ENCODE assay signal across 19 cellular contexts in the genomic region with DNA sequence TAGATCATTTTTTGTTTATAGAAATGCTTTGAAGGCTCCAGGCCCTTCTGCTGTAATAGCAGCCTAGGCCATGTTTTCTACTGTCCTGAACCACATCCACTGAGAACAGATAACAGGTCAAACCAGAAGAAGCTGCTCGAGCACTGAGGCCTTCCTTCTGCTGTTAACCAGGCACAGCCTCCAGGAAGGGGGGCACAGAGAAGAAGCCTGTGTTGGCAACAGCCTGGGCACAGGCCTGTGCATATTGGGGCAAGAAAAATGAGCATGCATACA. TPM values are rescaled to one million over a fixed set of nuclear protein-coding genes. Genes with fewer than 3 reads are reported as not detected.
A peak's percentile ranks its signal among the peaks of the same experiment; 100 is the strongest.
DNase-seq lines count a peak whose midpoint lies in the region; ATAC-seq and TF ChIP-seq lines count a peak whose summit lies in the region.
"Had no signal": no experiment of that assay in that cellular context is flagged by ENCODE, and none has a peak within 500 bp of the region (broad histone marks: within the 10 kb centered on the region; RNA-seq: fewer than 3 reads in every experiment).

No MANE protein-coding gene starts in this region.

- TF ChIP-seq CTCF in mammary epithelial cell (conservative IDR thresholded peaks at IDR 0.05 in 1 of 2, IDR thresholded peaks at IDR 0.05 in 1 of 2; ENCODE audit: extremely low read depth in 1 of 2, insufficient read depth in 1 of 2, low read depth in 1 of 2, low read length in 2 of 2) (no peak), fibroblast of villous mesenchyme (IDR thresholded peaks at IDR 0.05; ENCODE audit: insufficient read depth, low read depth, low read length) (no peak), neural progenitor cell (IDR thresholded peaks at IDR 0.05) (no peak), uterus (IDR thresholded peaks at IDR 0.05) (no peak)

- H3K4me3 ChIP-seq in mammary epithelial cell (replicated peaks in 1 of 3; ENCODE audit: insufficient read depth in 1 of 3, low read depth in 2 of 3, low read length in 3 of 3) (no peak overlapping the region), fibroblast of villous mesenchyme (ENCODE audit: low read depth, low read length) (no peak overlapping the region), neural progenitor cell (no peak overlapping the region), uterus (no peak overlapping the region)
- H3K4me3 ChIP-seq: heart left ventricle, mucosa of descending colon, spleen, vagina had no signal

- no peaks in the 10 kb centered on the region for H3K4me1 Mint-ChIP-seq in neural progenitor cell
- H3K4me1 Mint-ChIP-seq: activated naive CD8-positive, alpha-beta T cell treated with anti-CD3 and anti-CD28 coated beads for 36 hours had no signal

- peaks cover 2% of the 10 kb centered on the region for H3K9me3 Mint-ChIP-seq in neural progenitor cell
- H3K9me3 Mint-ChIP-seq: activated naive CD8-positive, alpha-beta T cell treated with anti-CD3 and anti-CD28 coated beads for 36 hours had no signal

- ATAC-seq in GM21529 (IDR thresholded peaks at IDR 0.05; ENCODE audit: unreplicated experiment), result no peak
- ATAC-seq: WTC11 had no signal

- H3K79me2 ChIP-seq in mammary epithelial cell (ENCODE audit: insufficient read depth, low read length) (no peaks in the 10 kb centered on the region), neural progenitor cell (ENCODE audit: low read depth) (no peaks in the 10 kb centered on the region)

- no TSS peak for BruUV-seq in mammary epithelial cell (replicated peaks; lab: Mats Ljungman, UMichigan)

- WGBS in mammary epithelial cell (ENCODE audit: low coverage, missing lambda C conversion rate), result 13% methylated on average over 1 of the region's 1 CpG

- H4K20me1 ChIP-seq in mammary epithelial cell (ENCODE audit: insufficient read depth, low read length), result no peaks in the 10 kb centered on the region
- H4K20me1 ChIP-seq in neural progenitor cell (ENCODE audit: low read depth), result no peaks in the 10 kb centered on the region

- H3K27ac ChIP-seq in mammary epithelial cell (ENCODE audit: insufficient read depth, low read depth, low read length) (no peak overlapping the region), neural progenitor cell (no peak overlapping the region), uterus (peak overlapping the region; percentile 51 to 59)
- H3K27ac ChIP-seq: spleen, vagina had no signal

- H3K9me3 ChIP-seq in mammary epithelial cell (replicated peaks; ENCODE audit: insufficient read depth, low read length) (no peaks in the 10 kb centered on the region), neural progenitor cell (ENCODE audit: low read depth) (no peaks in the 10 kb centered on the region), uterus (no peaks in the 10 kb centered on the region)
- H3K9me3 ChIP-seq: heart left ventricle, mucosa of descending colon, spleen, vagina had no signal

- H3F3A ChIP-seq in neural progenitor cell (ENCODE audit: low read depth), result no peaks in the 10 kb centered on the region

- intact Hi-C loops in mammary epithelial cell (cut with micrococcal nuclease) (loop anchor here (5.0 kb wide), 1 partner anchor 40 kb away; a partner anchor contains a TSS), uterus (cut with DNase I; ENCODE audit: low total_unique reads) (no loop called here)

- dilution Hi-C loops in mammary epithelial cell (cut with HindIII; ENCODE audit: low sequenced_read_pairs), result no loop called here

- in situ Hi-C loops in mammary epithelial cell (cut with MboI; ENCODE audit: low sequenced_read_pairs in 2 of 2), result no loop called here

- CTCF ChIA-PET in mammary epithelial cell (lab: Charles Lee; ENCODE audit: low non-redundant PET), result no interaction called here

- no peaks in the 10 kb centered on the region for H3K36me3 ChIP-seq in mammary epithelial cell (ENCODE audit: insufficient read depth, low read length)
- H3K36me3 ChIP-seq in neural progenitor cell, result no peaks in the 10 kb centered on the region
- no peaks in the 10 kb centered on the region for H3K36me3 ChIP-seq in uterus
- H3K36me3 ChIP-seq: heart left ventricle, spleen, vagina had no signal

- no peak overlapping the region for H3K4me3 Mint-ChIP-seq in neural progenitor cell
- H3K4me3 Mint-ChIP-seq: activated naive CD8-positive, alpha-beta T cell treated with anti-CD3 and anti-CD28 coated beads for 36 hours; WTC11 had no signal

- H3K4me1 ChIP-seq in mammary epithelial cell (ENCODE audit: insufficient read depth, low read length) (peaks cover 16% of the 10 kb centered on the region), neural progenitor cell (no peaks in the 10 kb centered on the region), uterus (peaks cover 0 to 6% of the 10 kb centered on the region in 2 donors)
- H3K4me1 ChIP-seq: spleen had no signal

- DNase-seq in mammary epithelial cell, result no peak
- peak; percentile 1 for DNase-seq in fibroblast of villous mesenchyme (ENCODE audit: low read depth)
- no peak for DNase-seq in neural progenitor cell (ENCODE audit: low spot score)
- DNase-seq in uterus, result no peak
- DNase-seq in COR-L47 (lab: John Stamatoyannopoulos, UW), result no peak
- no peak for DNase-seq in SIG-M5 (lab: John Stamatoyannopoulos, UW)
- DNase-seq: activated CD4-positive, alpha-beta T cell treated with anti-CD3 and anti-CD28 coated beads, Interleukin-2, amount 50 U/mL, for 4 hours; activated CD8-positive, alpha-beta memory T cell treated with anti-CD3 and anti-CD28 coated beads, Interleukin-2, amount 50 U/mL, for 48 hours; activated naive CD8-positive, alpha-beta T cell treated with anti-CD3 and anti-CD28 coated beads for 36 hours; heart left ventricle; left ventricle myocardium superior; NCI-H187; nucleus accumbens; spleen; T-helper 9 cell had no signal

- H3K27ac Mint-ChIP-seq in neural progenitor cell, result no peak overlapping the region
- H3K27ac Mint-ChIP-seq: activated naive CD8-positive, alpha-beta T cell treated with anti-CD3 and anti-CD28 coated beads for 36 hours; WTC11 had no signal

- H3K27me3 Mint-ChIP-seq in neural progenitor cell (ENCODE audit: insufficient read depth, low read depth), result peaks cover 3% of the 10 kb centered on the region
- H3K27me3 Mint-ChIP-seq: activated naive CD8-positive, alpha-beta T cell treated with anti-CD3 and anti-CD28 coated beads for 36 hours had no signal

- no peak for TF ChIP-seq POLR2A in uterus (IDR thresholded peaks at IDR 0.05)

- peak overlapping the region; percentile 80 for H2AFZ ChIP-seq in mammary epithelial cell (ENCODE audit: low read depth, low read length)
- H2AFZ ChIP-seq in neural progenitor cell (replicated peaks), result peak overlapping the region; percentile 96

- H3K27me3 ChIP-seq in mammary epithelial cell (ENCODE audit: insufficient read depth, low read length), result peaks cover 3% of the 10 kb centered on the region
- no peaks in the 10 kb centered on the region for H3K27me3 ChIP-seq in neural progenitor cell
- no peaks in the 10 kb centered on the region for H3K27me3 ChIP-seq in uterus
- H3K27me3 ChIP-seq: spleen, vagina had no signal

- H3K36me3 Mint-ChIP-seq in neural progenitor cell, result no peaks in the 10 kb centered on the region
- H3K36me3 Mint-ChIP-seq: activated naive CD8-positive, alpha-beta T cell treated with anti-CD3 and anti-CD28 coated beads for 36 hours; WTC11 had no signal

- H3K9ac ChIP-seq in mammary epithelial cell (ENCODE audit: insufficient read depth, low read length) (no peak overlapping the region), neural progenitor cell (no peak overlapping the region)

- H3K4me2 ChIP-seq in mammary epithelial cell (ENCODE audit: insufficient read depth, low read depth, low read length) (no peak overlapping the region), neural progenitor cell (no peak overlapping the region)

RNA-seq across cellular contexts. Expression of a gene that starts 37.4 kb away (rescaled TPM):
- total RNA-seq in mammary epithelial cell (1 to 10 TPM; 1.2 to 6.0 TPM), fibroblast of villous mesenchyme (3.9 and 4.5 TPM in 2 replicates), neural progenitor cell (ENCODE audit: low replicate concordance) (50.3 and 100 TPM in 2 replicates), uterus (10 to 100 TPM in 3 of 4 donors, 1 to 10 TPM in 1; 9.5 to 23.4 (median 17.7) TPM)
- polyA plus RNA-seq in mammary epithelial cell, result 9.2 TPM
- polyA minus RNA-seq in mammary epithelial cell, result 15.6 TPM

Comparison
In these comparisons a context has a peak if more than half of its experiments do, and no peak if none do; other contexts are left out.
1. H3K27ac ChIP-seq: peak in uterus (2 of 2); none in mammary epithelial cell (single experiment) and neural progenitor cell (single experiment).